In the genomic region with DNA sequence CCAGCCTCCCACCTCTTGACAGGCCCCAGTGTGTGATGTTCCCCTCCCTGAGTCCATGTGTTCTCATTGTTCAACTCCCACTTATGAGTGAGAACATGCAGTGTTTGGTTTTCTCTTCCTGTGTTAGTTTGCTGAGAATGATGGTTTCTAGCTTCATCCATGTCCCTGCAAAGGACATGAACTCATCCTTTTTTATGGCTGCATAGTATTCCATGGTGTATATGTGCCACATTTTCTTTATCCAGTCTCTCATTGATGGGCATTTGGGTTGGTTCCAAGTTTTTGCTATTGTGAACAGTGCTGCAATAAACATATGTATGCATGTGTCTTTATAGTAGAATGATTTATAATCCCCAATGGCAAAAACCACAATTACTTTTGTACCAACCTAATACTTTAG, we compare ENCODE assay signal across 4 cellular contexts. TPM values are rescaled to one million over a fixed set of nuclear protein-coding genes. Genes with fewer than 3 reads are reported as not detected.
"Had no signal": no experiment of that assay in that cellular context is flagged by ENCODE, and none has a peak within 500 bp of the region (broad histone marks: within the 10 kb centered on the region; RNA-seq: fewer than 3 reads in every experiment).

No MANE protein-coding gene starts in this region.

RNA-seq across cellular contexts. Expression of a gene that starts 20.6 kb away (rescaled TPM):
- total RNA-seq: LHCN-M2, M059J, MCF 10A, NCI-H460 had no signal
